In the genomic region with DNA sequence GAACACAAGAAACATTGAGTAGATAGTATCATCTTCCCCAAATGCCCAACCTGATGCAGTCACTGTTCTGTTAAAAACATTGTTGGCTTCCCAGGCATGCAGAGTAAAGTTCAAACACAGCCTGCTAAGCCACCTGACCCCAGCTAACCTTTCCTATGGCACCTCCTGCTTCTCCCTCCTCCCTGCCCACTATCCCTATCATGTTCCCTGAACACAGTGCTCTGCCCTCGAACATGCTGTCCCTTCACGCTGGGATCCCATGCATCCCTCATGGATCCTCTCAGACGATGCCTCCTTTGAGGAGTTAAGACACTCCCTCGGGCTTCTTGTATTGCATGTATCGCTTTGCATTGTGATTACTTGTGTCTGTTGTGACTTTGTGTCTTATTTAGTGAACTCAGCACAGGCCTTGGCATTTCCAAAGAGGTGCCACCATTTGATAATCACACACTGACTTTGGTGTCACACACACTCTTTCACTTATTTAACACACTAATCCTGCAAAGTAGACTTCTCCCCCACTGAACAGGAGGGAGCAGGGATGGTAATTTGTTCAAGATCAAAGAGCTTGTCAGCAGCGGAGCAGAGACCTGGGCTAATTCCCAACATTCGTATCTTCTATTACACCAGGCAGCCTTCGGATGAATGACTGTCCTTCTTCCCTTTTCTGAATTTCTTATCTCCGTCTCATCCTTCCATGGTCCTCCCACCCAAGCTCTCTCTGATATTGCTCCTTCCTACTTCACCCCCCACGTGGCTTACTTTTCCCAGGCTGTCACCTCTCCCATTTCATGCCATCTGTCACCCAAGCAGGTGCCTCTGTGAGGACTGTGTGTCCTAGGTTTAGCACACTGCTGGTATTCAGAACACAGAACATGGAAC, we compare ENCODE assay signal across 2 cellular contexts.
TF ChIP-seq lines count a peak whose summit lies in the region.

No MANE protein-coding gene starts in this region.

TF ChIP-seq in K562, 482 proteins besides CTCF, POLR2A, EP300 and RAD21 (continued from another document and continues in another):
- TF ChIP-seq, protein P1, sequence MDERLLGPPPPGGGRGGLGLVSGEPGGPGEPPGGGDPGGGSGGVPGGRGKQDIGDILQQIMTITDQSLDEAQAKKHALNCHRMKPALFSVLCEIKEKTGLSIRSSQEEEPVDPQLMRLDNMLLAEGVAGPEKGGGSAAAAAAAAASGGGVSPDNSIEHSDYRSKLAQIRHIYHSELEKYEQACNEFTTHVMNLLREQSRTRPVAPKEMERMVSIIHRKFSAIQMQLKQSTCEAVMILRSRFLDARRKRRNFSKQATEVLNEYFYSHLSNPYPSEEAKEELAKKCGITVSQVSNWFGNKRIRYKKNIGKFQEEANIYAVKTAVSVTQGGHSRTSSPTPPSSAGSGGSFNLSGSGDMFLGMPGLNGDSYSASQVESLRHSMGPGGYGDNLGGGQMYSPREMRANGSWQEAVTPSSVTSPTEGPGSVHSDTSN (CRISPR knock-in tag; IDR thresholded peaks at IDR 0.05; ENCODE audit: low read depth) = no peak
- TF ChIP-seq, protein P1 (tag; conservative IDR thresholded peaks at IDR 0.05; ENCODE audit: low read depth) = peak; percentile 43; the same call in 1 of the 2 replicates
- TF ChIP-seq RFX1 (IDR thresholded peaks at IDR 0.05) = no peak
- TF ChIP-seq, protein P2, sequence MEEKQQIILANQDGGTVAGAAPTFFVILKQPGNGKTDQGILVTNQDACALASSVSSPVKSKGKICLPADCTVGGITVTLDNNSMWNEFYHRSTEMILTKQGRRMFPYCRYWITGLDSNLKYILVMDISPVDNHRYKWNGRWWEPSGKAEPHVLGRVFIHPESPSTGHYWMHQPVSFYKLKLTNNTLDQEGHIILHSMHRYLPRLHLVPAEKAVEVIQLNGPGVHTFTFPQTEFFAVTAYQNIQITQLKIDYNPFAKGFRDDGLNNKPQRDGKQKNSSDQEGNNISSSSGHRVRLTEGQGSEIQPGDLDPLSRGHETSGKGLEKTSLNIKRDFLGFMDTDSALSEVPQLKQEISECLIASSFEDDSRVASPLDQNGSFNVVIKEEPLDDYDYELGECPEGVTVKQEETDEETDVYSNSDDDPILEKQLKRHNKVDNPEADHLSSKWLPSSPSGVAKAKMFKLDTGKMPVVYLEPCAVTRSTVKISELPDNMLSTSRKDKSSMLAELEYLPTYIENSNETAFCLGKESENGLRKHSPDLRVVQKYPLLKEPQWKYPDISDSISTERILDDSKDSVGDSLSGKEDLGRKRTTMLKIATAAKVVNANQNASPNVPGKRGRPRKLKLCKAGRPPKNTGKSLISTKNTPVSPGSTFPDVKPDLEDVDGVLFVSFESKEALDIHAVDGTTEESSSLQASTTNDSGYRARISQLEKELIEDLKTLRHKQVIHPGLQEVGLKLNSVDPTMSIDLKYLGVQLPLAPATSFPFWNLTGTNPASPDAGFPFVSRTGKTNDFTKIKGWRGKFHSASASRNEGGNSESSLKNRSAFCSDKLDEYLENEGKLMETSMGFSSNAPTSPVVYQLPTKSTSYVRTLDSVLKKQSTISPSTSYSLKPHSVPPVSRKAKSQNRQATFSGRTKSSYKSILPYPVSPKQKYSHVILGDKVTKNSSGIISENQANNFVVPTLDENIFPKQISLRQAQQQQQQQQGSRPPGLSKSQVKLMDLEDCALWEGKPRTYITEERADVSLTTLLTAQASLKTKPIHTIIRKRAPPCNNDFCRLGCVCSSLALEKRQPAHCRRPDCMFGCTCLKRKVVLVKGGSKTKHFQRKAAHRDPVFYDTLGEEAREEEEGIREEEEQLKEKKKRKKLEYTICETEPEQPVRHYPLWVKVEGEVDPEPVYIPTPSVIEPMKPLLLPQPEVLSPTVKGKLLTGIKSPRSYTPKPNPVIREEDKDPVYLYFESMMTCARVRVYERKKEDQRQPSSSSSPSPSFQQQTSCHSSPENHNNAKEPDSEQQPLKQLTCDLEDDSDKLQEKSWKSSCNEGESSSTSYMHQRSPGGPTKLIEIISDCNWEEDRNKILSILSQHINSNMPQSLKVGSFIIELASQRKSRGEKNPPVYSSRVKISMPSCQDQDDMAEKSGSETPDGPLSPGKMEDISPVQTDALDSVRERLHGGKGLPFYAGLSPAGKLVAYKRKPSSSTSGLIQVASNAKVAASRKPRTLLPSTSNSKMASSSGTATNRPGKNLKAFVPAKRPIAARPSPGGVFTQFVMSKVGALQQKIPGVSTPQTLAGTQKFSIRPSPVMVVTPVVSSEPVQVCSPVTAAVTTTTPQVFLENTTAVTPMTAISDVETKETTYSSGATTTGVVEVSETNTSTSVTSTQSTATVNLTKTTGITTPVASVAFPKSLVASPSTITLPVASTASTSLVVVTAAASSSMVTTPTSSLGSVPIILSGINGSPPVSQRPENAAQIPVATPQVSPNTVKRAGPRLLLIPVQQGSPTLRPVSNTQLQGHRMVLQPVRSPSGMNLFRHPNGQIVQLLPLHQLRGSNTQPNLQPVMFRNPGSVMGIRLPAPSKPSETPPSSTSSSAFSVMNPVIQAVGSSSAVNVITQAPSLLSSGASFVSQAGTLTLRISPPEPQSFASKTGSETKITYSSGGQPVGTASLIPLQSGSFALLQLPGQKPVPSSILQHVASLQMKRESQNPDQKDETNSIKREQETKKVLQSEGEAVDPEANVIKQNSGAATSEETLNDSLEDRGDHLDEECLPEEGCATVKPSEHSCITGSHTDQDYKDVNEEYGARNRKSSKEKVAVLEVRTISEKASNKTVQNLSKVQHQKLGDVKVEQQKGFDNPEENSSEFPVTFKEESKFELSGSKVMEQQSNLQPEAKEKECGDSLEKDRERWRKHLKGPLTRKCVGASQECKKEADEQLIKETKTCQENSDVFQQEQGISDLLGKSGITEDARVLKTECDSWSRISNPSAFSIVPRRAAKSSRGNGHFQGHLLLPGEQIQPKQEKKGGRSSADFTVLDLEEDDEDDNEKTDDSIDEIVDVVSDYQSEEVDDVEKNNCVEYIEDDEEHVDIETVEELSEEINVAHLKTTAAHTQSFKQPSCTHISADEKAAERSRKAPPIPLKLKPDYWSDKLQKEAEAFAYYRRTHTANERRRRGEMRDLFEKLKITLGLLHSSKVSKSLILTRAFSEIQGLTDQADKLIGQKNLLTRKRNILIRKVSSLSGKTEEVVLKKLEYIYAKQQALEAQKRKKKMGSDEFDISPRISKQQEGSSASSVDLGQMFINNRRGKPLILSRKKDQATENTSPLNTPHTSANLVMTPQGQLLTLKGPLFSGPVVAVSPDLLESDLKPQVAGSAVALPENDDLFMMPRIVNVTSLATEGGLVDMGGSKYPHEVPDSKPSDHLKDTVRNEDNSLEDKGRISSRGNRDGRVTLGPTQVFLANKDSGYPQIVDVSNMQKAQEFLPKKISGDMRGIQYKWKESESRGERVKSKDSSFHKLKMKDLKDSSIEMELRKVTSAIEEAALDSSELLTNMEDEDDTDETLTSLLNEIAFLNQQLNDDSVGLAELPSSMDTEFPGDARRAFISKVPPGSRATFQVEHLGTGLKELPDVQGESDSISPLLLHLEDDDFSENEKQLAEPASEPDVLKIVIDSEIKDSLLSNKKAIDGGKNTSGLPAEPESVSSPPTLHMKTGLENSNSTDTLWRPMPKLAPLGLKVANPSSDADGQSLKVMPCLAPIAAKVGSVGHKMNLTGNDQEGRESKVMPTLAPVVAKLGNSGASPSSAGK (IDR thresholded peaks at IDR 0.05) = peak; percentile 41

TF ChIP-seq in HepG2, 621 proteins besides CTCF, POLR2A, EP300 and RAD21 (continued from another document and continues in another):
- TF ChIP-seq, protein P3, sequence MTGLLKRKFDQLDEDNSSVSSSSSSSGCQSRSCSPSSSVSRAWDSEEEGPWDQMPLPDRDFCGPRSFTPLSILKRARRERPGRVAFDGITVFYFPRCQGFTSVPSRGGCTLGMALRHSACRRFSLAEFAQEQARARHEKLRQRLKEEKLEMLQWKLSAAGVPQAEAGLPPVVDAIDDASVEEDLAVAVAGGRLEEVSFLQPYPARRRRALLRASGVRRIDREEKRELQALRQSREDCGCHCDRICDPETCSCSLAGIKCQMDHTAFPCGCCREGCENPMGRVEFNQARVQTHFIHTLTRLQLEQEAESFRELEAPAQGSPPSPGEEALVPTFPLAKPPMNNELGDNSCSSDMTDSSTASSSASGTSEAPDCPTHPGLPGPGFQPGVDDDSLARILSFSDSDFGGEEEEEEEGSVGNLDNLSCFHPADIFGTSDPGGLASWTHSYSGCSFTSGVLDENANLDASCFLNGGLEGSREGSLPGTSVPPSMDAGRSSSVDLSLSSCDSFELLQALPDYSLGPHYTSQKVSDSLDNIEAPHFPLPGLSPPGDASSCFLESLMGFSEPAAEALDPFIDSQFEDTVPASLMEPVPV (CRISPR knock-in tag; IDR thresholded peaks at IDR 0.05) = no peak
- TF ChIP-seq ZNF792 (CRISPR knock-in tag; IDR thresholded peaks at IDR 0.05) (peak; percentile 71; the same call in 1 of the 2 replicates), LCORL (IDR thresholded peaks at IDR 0.05) (no peak), LCORL (CRISPR knock-in tag; IDR thresholded peaks at IDR 0.05) (no peak), HDAC1 (CRISPR knock-in tag; IDR thresholded peaks at IDR 0.05) (0 out of 2 replicates have a peak, but pooled peaks have one; percentile 37), SCMH1 (CRISPR knock-in tag; IDR thresholded peaks at IDR 0.05; ENCODE audit: borderline replicate concordance) (no peak), SALL1 (CRISPR knock-in tag; IDR thresholded peaks at IDR 0.05) (peak; percentile 69), NR2C2 (CRISPR knock-in tag; IDR thresholded peaks at IDR 0.05; ENCODE audit: borderline replicate concordance) (peak; percentile 31; the same call in 1 of the 2 replicates), ZNF644 (CRISPR knock-in tag; IDR thresholded peaks at IDR 0.05; ENCODE audit: low read depth) (peak; percentile 61), HNF4A (CRISPR knock-in tag; IDR thresholded peaks at IDR 0.05) (peak; percentile 88), ZFP62 (CRISPR knock-in tag; IDR thresholded peaks at IDR 0.05) (no peak), CENPX (CRISPR knock-in tag; IDR thresholded peaks at IDR 0.05) (no peak), ZNF235 (CRISPR knock-in tag; IDR thresholded peaks at IDR 0.05; ENCODE audit: borderline replicate concordance) (no peak), ZNF292 (CRISPR knock-in tag; IDR thresholded peaks at IDR 0.05; ENCODE audit: borderline replicate concordance, low read depth) (peak; percentile 66; the same call in 1 of the 2 replicates), NONO (IDR thresholded peaks at IDR 0.05) (no peak), NONO (CRISPR knock-in tag; conservative IDR thresholded peaks at IDR 0.05) (0 out of 2 replicates have a peak, but pooled peaks have one; percentile 38), RXRA (CRISPR knock-in tag; IDR thresholded peaks at IDR 0.05) (peak; percentile 99), MAFF (IDR thresholded peaks at IDR 0.05; ENCODE audit: low read depth, low read length) (no peak)
- TF ChIP-seq, protein P4, sequence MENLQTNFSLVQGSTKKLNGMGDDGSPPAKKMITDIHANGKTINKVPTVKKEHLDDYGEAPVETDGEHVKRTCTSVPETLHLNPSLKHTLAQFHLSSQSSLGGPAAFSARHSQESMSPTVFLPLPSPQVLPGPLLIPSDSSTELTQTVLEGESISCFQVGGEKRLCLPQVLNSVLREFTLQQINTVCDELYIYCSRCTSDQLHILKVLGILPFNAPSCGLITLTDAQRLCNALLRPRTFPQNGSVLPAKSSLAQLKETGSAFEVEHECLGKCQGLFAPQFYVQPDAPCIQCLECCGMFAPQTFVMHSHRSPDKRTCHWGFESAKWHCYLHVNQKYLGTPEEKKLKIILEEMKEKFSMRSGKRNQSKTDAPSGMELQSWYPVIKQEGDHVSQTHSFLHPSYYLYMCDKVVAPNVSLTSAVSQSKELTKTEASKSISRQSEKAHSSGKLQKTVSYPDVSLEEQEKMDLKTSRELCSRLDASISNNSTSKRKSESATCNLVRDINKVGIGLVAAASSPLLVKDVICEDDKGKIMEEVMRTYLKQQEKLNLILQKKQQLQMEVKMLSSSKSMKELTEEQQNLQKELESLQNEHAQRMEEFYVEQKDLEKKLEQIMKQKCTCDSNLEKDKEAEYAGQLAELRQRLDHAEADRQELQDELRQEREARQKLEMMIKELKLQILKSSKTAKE (CRISPR knock-in tag; IDR thresholded peaks at IDR 0.05; ENCODE audit: borderline replicate concordance) = peak; percentile 33; the same call in 1 of the 2 replicates
- TF ChIP-seq, protein P5, sequence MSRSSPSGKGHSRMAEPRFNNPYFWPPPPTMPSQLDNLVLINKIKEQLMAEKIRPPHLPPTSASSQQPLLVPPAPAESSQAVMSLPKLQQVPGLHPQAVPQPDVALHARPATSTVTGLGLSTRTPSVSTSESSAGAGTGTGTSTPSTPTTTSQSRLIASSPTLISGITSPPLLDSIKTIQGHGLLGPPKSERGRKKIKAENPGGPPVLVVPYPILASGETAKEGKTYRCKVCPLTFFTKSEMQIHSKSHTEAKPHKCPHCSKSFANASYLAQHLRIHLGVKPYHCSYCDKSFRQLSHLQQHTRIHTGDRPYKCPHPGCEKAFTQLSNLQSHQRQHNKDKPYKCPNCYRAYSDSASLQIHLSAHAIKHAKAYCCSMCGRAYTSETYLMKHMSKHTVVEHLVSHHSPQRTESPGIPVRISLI (CRISPR knock-in tag; IDR thresholded peaks at IDR 0.05; ENCODE audit: borderline replicate concordance) = no peak
- TF ChIP-seq, protein P6, sequence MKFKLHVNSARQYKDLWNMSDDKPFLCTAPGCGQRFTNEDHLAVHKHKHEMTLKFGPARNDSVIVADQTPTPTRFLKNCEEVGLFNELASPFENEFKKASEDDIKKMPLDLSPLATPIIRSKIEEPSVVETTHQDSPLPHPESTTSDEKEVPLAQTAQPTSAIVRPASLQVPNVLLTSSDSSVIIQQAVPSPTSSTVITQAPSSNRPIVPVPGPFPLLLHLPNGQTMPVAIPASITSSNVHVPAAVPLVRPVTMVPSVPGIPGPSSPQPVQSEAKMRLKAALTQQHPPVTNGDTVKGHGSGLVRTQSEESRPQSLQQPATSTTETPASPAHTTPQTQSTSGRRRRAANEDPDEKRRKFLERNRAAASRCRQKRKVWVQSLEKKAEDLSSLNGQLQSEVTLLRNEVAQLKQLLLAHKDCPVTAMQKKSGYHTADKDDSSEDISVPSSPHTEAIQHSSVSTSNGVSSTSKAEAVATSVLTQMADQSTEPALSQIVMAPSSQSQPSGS (CRISPR knock-in tag; IDR thresholded peaks at IDR 0.05) = no peak
- TF ChIP-seq, protein P7, sequence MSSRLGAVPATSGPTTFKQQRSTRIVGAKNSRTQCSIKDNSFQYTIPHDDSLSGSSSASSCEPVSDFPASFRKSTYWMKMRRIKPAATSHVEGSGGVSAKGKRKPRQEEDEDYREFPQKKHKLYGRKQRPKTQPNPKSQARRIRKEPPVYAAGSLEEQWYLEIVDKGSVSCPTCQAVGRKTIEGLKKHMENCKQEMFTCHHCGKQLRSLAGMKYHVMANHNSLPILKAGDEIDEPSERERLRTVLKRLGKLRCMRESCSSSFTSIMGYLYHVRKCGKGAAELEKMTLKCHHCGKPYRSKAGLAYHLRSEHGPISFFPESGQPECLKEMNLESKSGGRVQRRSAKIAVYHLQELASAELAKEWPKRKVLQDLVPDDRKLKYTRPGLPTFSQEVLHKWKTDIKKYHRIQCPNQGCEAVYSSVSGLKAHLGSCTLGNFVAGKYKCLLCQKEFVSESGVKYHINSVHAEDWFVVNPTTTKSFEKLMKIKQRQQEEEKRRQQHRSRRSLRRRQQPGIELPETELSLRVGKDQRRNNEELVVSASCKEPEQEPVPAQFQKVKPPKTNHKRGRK (CRISPR knock-in tag; IDR thresholded peaks at IDR 0.05) = no peak
